ENCODE assay signal across 17 cellular contexts in the genomic region with DNA sequence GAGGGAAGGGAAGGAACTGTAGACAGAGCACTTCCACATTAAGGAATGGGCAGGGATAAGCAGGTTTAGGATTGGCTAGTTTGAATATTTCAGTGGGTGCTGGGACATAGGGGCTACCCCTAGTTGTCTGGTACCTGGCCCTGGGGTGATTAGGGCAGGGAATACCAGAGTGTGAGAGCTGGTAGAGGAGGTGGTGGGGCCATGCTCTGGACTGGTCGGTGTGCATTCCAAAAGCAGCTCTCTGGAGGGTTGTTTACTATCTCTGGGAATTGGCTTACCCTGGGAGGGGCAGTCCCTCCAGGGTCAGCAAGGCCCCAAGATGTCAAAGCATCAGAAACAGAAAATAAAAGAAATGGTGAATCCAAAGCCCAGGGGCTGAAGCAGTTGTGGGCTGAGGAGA.
DNase-seq lines count a peak whose midpoint lies in the region; ATAC-seq and TF ChIP-seq lines count a peak whose summit lies in the region.
"Had no signal": no experiment of that assay in that cellular context is flagged by ENCODE, and none has a peak within 500 bp of the region (broad histone marks: within the 10 kb centered on the region; RNA-seq: fewer than 3 reads in every experiment).

No MANE protein-coding gene starts in this region.

- no peaks in the 10 kb centered on the region for H3K36me3 Mint-ChIP-seq in activated T-helper 1 cell treated with anti-CD3 and anti-CD28 coated beads, Interleukin-12 subunit alpha, Interleukin-12 subunit beta, Interleukin-2, Interleukin-4 antibody, amounts not matched to agents 30 ng/mL and 10 ng/mL and 1 ng/mL, durations not matched to agents 14 hours and 24 hours and 36 hours (ENCODE audit: low read depth)
- H3K36me3 Mint-ChIP-seq: CD8-positive, alpha-beta T cell had no signal

- H3K79me2 ChIP-seq in trophoblast cell (ENCODE audit: control insufficient read depth, insufficient read depth, low read length, poor library complexity), result no peaks in the 10 kb centered on the region

- H4K91ac ChIP-seq in trophoblast cell (ENCODE audit: low read depth, low read length), result no peak overlapping the region

- H3K4me3 ChIP-seq in trophoblast cell (ENCODE audit: low read depth, low read length), result no peak overlapping the region
- no peak overlapping the region for H3K4me3 ChIP-seq in upper lobe of right lung
- H3K4me3 ChIP-seq: BLaER1, GM23248 had no signal

- H3K27ac ChIP-seq in trophoblast cell (ENCODE audit: low read depth, low read length) (no peak overlapping the region), upper lobe of right lung (no peak overlapping the region)
- H3K27ac ChIP-seq: BLaER1, C4-2B, GM23248 had no signal

- no peak overlapping the region for H2BK12ac ChIP-seq in trophoblast cell (ENCODE audit: low read length)

- H3K4me1 ChIP-seq in trophoblast cell (ENCODE audit: control insufficient read depth in 1 of 2, insufficient read depth in 2 of 2, low read length in 2 of 2) (peaks cover 15% of the 10 kb centered on the region in 2 experiments), upper lobe of right lung (no peaks in the 10 kb centered on the region)
- H3K4me1 ChIP-seq: BLaER1 had no signal

- no peak overlapping the region for H4K12ac ChIP-seq in trophoblast cell (ENCODE audit: low read depth, low read length)

- H4K8ac ChIP-seq in trophoblast cell (ENCODE audit: low read depth, low read length), result no peak overlapping the region

- ATAC-seq in upper lobe of right lung, result peak; percentile 49
- ATAC-seq in HG03196 (IDR thresholded peaks at IDR 0.05; ENCODE audit: unreplicated experiment), result no peak
- no peak for ATAC-seq in HG02885 (IDR thresholded peaks at IDR 0.05; ENCODE audit: poor library complexity, unreplicated experiment)
- ATAC-seq: CD8-positive, alpha-beta T cell had no signal

- H3K9ac ChIP-seq in trophoblast cell (ENCODE audit: low read length), result no peak overlapping the region
- H3K9ac ChIP-seq: BLaER1, GM23248 had no signal

- H3K27ac Mint-ChIP-seq in activated T-helper 1 cell treated with anti-CD3 and anti-CD28 coated beads, Interleukin-12 subunit alpha, Interleukin-12 subunit beta, Interleukin-2, Interleukin-4 antibody, amounts not matched to agents 30 ng/mL and 10 ng/mL and 1 ng/mL, durations not matched to agents 14 hours and 24 hours and 36 hours, result peak overlapping the region; percentile 13
- H3K27ac Mint-ChIP-seq: B cell; CD4-positive, CD25-positive, alpha-beta regulatory T cell; CD8-positive, alpha-beta T cell had no signal

- no peak overlapping the region for H3K4ac ChIP-seq in trophoblast cell (ENCODE audit: low read depth, low read length)

- H2AK5ac ChIP-seq in trophoblast cell (ENCODE audit: low read length), result no peak overlapping the region

- no peak for TF ChIP-seq CTCF in upper lobe of right lung (IDR thresholded peaks at IDR 0.05)

- no peaks in the 10 kb centered on the region for H3K4me1 Mint-ChIP-seq in activated T-helper 1 cell treated with anti-CD3 and anti-CD28 coated beads, Interleukin-12 subunit alpha, Interleukin-12 subunit beta, Interleukin-2, Interleukin-4 antibody, amounts not matched to agents 30 ng/mL and 10 ng/mL and 1 ng/mL, durations not matched to agents 14 hours and 24 hours and 36 hours (ENCODE audit: low read depth)
- H3K4me1 Mint-ChIP-seq: B cell; CD4-positive, CD25-positive, alpha-beta regulatory T cell had no signal

- H3K4me3 Mint-ChIP-seq in activated T-helper 1 cell treated with anti-CD3 and anti-CD28 coated beads, Interleukin-12 subunit alpha, Interleukin-12 subunit beta, Interleukin-2, Interleukin-4 antibody, amounts not matched to agents 30 ng/mL and 10 ng/mL and 1 ng/mL, durations not matched to agents 14 hours and 24 hours and 36 hours, result no peak overlapping the region
- H3K4me3 Mint-ChIP-seq: B cell; CD4-positive, CD25-positive, alpha-beta regulatory T cell; CD8-positive, alpha-beta T cell had no signal

- no peaks in the 10 kb centered on the region for H3K27me3 ChIP-seq in trophoblast cell (ENCODE audit: insufficient read depth, low read length)
- no peaks in the 10 kb centered on the region for H3K27me3 ChIP-seq in upper lobe of right lung
- H3K27me3 ChIP-seq: BLaER1 had no signal

- no peaks in the 10 kb centered on the region for H3K9me3 Mint-ChIP-seq in activated T-helper 1 cell treated with anti-CD3 and anti-CD28 coated beads, Interleukin-12 subunit alpha, Interleukin-12 subunit beta, Interleukin-2, Interleukin-4 antibody, amounts not matched to agents 30 ng/mL and 10 ng/mL and 1 ng/mL, durations not matched to agents 14 hours and 24 hours and 36 hours

- H2BK5ac ChIP-seq in trophoblast cell (ENCODE audit: low read depth, low read length, poor library complexity), result no peak overlapping the region

- DNase-seq in activated T-helper 1 cell treated with anti-CD3 and anti-CD28 coated beads, Interleukin-12 subunit alpha, Interleukin-12 subunit beta, Interleukin-2, Interleukin-4 antibody, amounts not matched to agents 30 ng/mL and 10 ng/mL and 1 ng/mL, durations not matched to agents 14 hours and 24 hours and 36 hours (ENCODE audit: low spot score), result no peak
- DNase-seq in trophoblast cell (peak; percentile 85), upper lobe of right lung (no peak), G401 (ENCODE audit: low spot score) (no peak)
- DNase-seq: CD4-positive, CD25-positive, alpha-beta regulatory T cell; CD8-positive, alpha-beta T cell; DMS 273 treated with DMSO at 0.1 percent for 48 hours; DMS79; EL; GM23248; H7; HCEC 1CT had no signal

- no peak overlapping the region for H3K4me2 ChIP-seq in trophoblast cell (ENCODE audit: low read length)
- H3K4me2 ChIP-seq: BLaER1 had no signal

- in situ Hi-C loops in G401 (cut with HindIII; ENCODE audit: low sequenced_read_pairs), result no loop called here

- intact Hi-C loops in activated T-helper 1 cell treated with anti-CD3 and anti-CD28 coated beads, Interleukin-12 subunit alpha, Interleukin-12 subunit beta, Interleukin-2, Interleukin-4 antibody, amounts not matched to agents 30 ng/mL and 10 ng/mL and 1 ng/mL, durations not matched to agents 14 hours and 24 hours and 36 hours (cut with micrococcal nuclease), result no loop called here
- intact Hi-C loops in upper lobe of right lung (cut with DNase I), result no loop called here

- H3K79me1 ChIP-seq in trophoblast cell (ENCODE audit: low read length), result peaks cover 2% of the 10 kb centered on the region

- WGBS in trophoblast cell (ENCODE audit: extremely low coverage, insufficient coverage, insufficient read length), result no CpG with 5 or more reads among the region's 1 CpG

- no peak overlapping the region for H3K23ac ChIP-seq in trophoblast cell (ENCODE audit: low read length)

- no peak overlapping the region for H2AFZ ChIP-seq in trophoblast cell (ENCODE audit: insufficient read depth, low read length, poor library complexity)
- H2AFZ ChIP-seq: GM23248 had no signal

- no peak overlapping the region for H3K18ac ChIP-seq in trophoblast cell (ENCODE audit: low read length)

- H3K9me3 ChIP-seq in trophoblast cell (ENCODE audit: insufficient read depth, low read depth, low read length), result no peaks in the 10 kb centered on the region
- H3K9me3 ChIP-seq in upper lobe of right lung, result no peaks in the 10 kb centered on the region
- H3K9me3 ChIP-seq: BLaER1 had no signal

- H3K36me3 ChIP-seq in trophoblast cell (ENCODE audit: control insufficient read depth in 1 of 2, insufficient read depth in 2 of 2, low read length in 2 of 2), result no peaks in the 10 kb centered on the region
- no peaks in the 10 kb centered on the region for H3K36me3 ChIP-seq in upper lobe of right lung
- H3K36me3 ChIP-seq: BLaER1 had no signal

- no peak overlapping the region for H3K14ac ChIP-seq in trophoblast cell (ENCODE audit: low read length)

- no peak overlapping the region for H2BK120ac ChIP-seq in trophoblast cell (ENCODE audit: insufficient read depth, low read length, poor library complexity)

- peaks cover 11% of the 10 kb centered on the region for H3K27me3 Mint-ChIP-seq in activated T-helper 1 cell treated with anti-CD3 and anti-CD28 coated beads, Interleukin-12 subunit alpha, Interleukin-12 subunit beta, Interleukin-2, Interleukin-4 antibody, amounts not matched to agents 30 ng/mL and 10 ng/mL and 1 ng/mL, durations not matched to agents 14 hours and 24 hours and 36 hours (ENCODE audit: insufficient read depth)
- H3K27me3 Mint-ChIP-seq: B cell had no signal

Comparison
In these comparisons a context has a peak if more than half of its experiments do, and no peak if none do; other contexts are left out.
1. DNase-seq: peak in trophoblast cell (2 of 2); none in activated T-helper 1 cell treated with anti-CD3 and anti-CD28 coated beads, Interleukin-12 subunit alpha, Interleukin-12 subunit beta, Interleukin-2, Interleukin-4 antibody, amounts not matched to agents 30 ng/mL and 10 ng/mL and 1 ng/mL, durations not matched to agents 14 hours and 24 hours and 36 hours (single experiment), upper lobe of right lung (single experiment) and G401 (single experiment).